In the genomic region with DNA sequence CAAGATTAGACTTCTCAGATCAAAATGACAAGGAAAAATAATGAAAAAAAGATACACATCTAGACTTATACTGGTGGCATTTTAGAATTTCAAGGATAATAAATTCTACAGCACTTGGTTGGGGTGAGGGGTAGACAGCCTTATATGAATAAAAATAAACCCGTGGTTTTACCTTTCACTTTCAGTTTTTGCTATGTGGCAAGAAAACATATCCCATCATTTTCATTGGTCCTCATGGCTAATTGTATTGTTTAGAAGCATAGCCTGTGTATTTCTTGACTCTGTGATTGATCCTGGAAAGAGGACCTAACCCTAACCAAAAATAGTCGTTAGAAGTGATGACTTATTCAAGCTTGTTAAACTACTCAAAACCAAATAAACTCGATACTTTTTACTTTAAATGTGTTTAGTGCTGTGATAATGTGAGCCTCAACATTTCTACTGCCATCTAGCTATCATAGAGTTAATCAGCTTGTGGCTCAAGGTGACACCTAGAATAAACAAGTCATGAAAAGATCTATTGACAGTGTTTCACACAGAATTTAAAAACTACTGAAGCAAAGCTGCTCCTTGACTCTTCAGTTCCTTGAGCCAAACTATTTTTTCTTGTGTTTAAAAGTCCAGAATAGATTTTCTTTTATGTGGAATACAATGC, we compare ENCODE assay signal across 18 cellular contexts.
DNase-seq lines count a peak whose midpoint lies in the region; ATAC-seq, FAIRE-seq and TF ChIP-seq lines count a peak whose summit lies in the region.
"Had no signal": no experiment of that assay in that cellular context is flagged by ENCODE, and none has a peak within 500 bp of the region (broad histone marks: within the 10 kb centered on the region; RNA-seq: fewer than 3 reads in every experiment).

No MANE protein-coding gene starts in this region.

- peak overlapping the region; percentile 60; the same call in 1 of the 2 replicates for H2AFZ ChIP-seq in OCI-LY3 (ENCODE audit: low read depth, low read length)
- no peak overlapping the region for H2AFZ ChIP-seq in endothelial cell of umbilical vein (ENCODE audit: low read depth, low read length)

- CTCF ChIA-PET in endothelial cell of umbilical vein (lab: Charles Lee), result no interaction called here

- H3K9me1 ChIP-seq in endothelial cell of umbilical vein (replicated peaks; ENCODE audit: control insufficient read depth, extremely low read depth, insufficient read depth, low read length), result no peaks in the 10 kb centered on the region

- in situ Hi-C loops in HAP-1 (cut with MboI; ENCODE audit: low sequenced_read_pairs), result no loop called here

- H3K79me2 ChIP-seq in OCI-LY3 (ENCODE audit: low read length) (no peaks in the 10 kb centered on the region), endothelial cell of umbilical vein (ENCODE audit: control insufficient read depth, insufficient read depth, low read length) (no peaks in the 10 kb centered on the region)

- dilution Hi-C loops in endothelial cell of umbilical vein (cut with MboI; ENCODE audit: extremely low pct_ligation_motif_present, low sequenced_read_pairs), result no loop called here

- BruUV-seq in endothelial cell of umbilical vein (replicated peaks; lab: Mats Ljungman, UMichigan), result no TSS peak

- H4K20me1 ChIP-seq in OCI-LY3 (ENCODE audit: insufficient read depth, low read length) (no peaks in the 10 kb centered on the region), endothelial cell of umbilical vein (replicated peaks; ENCODE audit: control insufficient read depth, extremely low read depth, insufficient read depth, low read length) (no peaks in the 10 kb centered on the region)

- H3K27me3 ChIP-seq in OCI-LY3 (ENCODE audit: low read depth, low read length), result no peaks in the 10 kb centered on the region
- no peaks in the 10 kb centered on the region for H3K27me3 ChIP-seq in endothelial cell of umbilical vein (ENCODE audit: control insufficient read depth in 2 of 2, insufficient read depth in 2 of 2, low read length in 2 of 2)
- no peaks in the 10 kb centered on the region for H3K27me3 ChIP-seq in HAP-1 (ENCODE audit: low read depth)
- H3K27me3 ChIP-seq: cardiac muscle cell, vagina had no signal

- TF ChIP-seq CTCF in OCI-LY3 (IDR thresholded peaks at IDR 0.05; ENCODE audit: low read depth, low read length) (peak; percentile 43), endothelial cell of umbilical vein (IDR thresholded peaks at IDR 0.05; ENCODE audit: extremely low read depth in 1 of 2, insufficient read depth in 1 of 2, low read depth in 1 of 2, low read length in 2 of 2) (no peak)

- H3K4me2 ChIP-seq in OCI-LY3 (ENCODE audit: low read length) (peak overlapping the region; percentile 53), endothelial cell of umbilical vein (ENCODE audit: insufficient read depth, low read length) (peak overlapping the region; percentile 24)

- H3K4me1 ChIP-seq in OCI-LY3 (ENCODE audit: low read length) (no peaks in the 10 kb centered on the region), endothelial cell of umbilical vein (ENCODE audit: control insufficient read depth, extremely low read depth, insufficient read depth, low read length) (no peaks in the 10 kb centered on the region), HAP-1 (no peaks in the 10 kb centered on the region)
- H3K4me1 ChIP-seq: vagina had no signal

- H3K9me3 ChIP-seq in OCI-LY3 (ENCODE audit: insufficient read depth, low read length), result peaks cover 5% of the 10 kb centered on the region; the same call in 1 of the 2 replicates
- H3K9me3 ChIP-seq in endothelial cell of umbilical vein (replicated peaks; ENCODE audit: control insufficient read depth, insufficient read depth, low read length), result no peaks in the 10 kb centered on the region
- H3K9me3 ChIP-seq in HAP-1, result no peaks in the 10 kb centered on the region
- H3K9me3 ChIP-seq: vagina had no signal

- H3K9ac ChIP-seq in OCI-LY3 (ENCODE audit: low read length) (no peak overlapping the region; the same call in 1 of the 2 replicates), endothelial cell of umbilical vein (replicated peaks; ENCODE audit: extremely low read depth, insufficient read depth, low read length) (no peak overlapping the region)

- no peak for TF ChIP-seq POLR2A in endothelial cell of umbilical vein (IDR thresholded peaks at IDR 0.05; ENCODE audit: low read depth, low read length)

- no peak for FAIRE-seq in endothelial cell of umbilical vein (lab: Jason Lieb, UNC)

- no peaks in the 10 kb centered on the region for H3K36me3 ChIP-seq in OCI-LY3 (replicated peaks; ENCODE audit: low read depth, low read length)
- H3K36me3 ChIP-seq in endothelial cell of umbilical vein (ENCODE audit: control insufficient read depth in 2 of 2, extremely low read depth in 1 of 2, insufficient read depth in 2 of 2, low read length in 2 of 2), result no peaks in the 10 kb centered on the region
- no peaks in the 10 kb centered on the region for H3K36me3 ChIP-seq in HAP-1 (replicated peaks)
- H3K36me3 ChIP-seq: cardiac muscle cell, vagina had no signal

- POLR2A ChIA-PET in endothelial cell of umbilical vein (lab: Charles Lee), result no interaction called here

- H3K27ac ChIP-seq in OCI-LY3 (ENCODE audit: low read length), result no peak overlapping the region
- no peak overlapping the region for H3K27ac ChIP-seq in endothelial cell of umbilical vein (ENCODE audit: insufficient read depth, low read depth, low read length)
- H3K27ac ChIP-seq: cardiac muscle cell, vagina had no signal

- H3K4me3 ChIP-seq in OCI-LY3 (ENCODE audit: low read length) (peak overlapping the region; percentile 65), endothelial cell of umbilical vein (replicated peaks in 1 of 3; ENCODE audit: insufficient read depth in 1 of 3, low read depth in 1 of 3, low read length in 3 of 3) (peak overlapping the region in 1 of 3 experiments; percentile 14), HAP-1 (no peak overlapping the region)
- H3K4me3 ChIP-seq: cardiac muscle cell had no signal

- intact Hi-C loops in endothelial cell of umbilical vein (cut with micrococcal nuclease) (no loop called here), Right ventricle myocardium inferior (cut with DNase I) (no loop called here)

- peak; percentile 18 for DNase-seq in A172 (ENCODE audit: low spot score)
- no peak for DNase-seq in endothelial cell of umbilical vein (ENCODE audit: low read depth, low spot score)
- DNase-seq in HAP-1 (ENCODE audit: low spot score in 2 of 2), result no peak
- no peak for DNase-seq in Right ventricle myocardium inferior (ENCODE audit: missing footprints)
- no peak for DNase-seq in stimulated activated CD4-positive, alpha-beta T cell treated with anti-CD3 and anti-CD28 coated beads, Interleukin-4, amount 100 ng/mL, for 4 hours
- DNase-seq: activated B cell treated with CpG ODN at 0.5 μM for 24 hours; activated naive CD4-positive, alpha-beta T cell treated with anti-CD3 and anti-CD28 coated beads, Interleukin-2, amount 50 U/mL, for 16 hours; H9; Kasumi-1; midbrain; NCI-H2081; stimulated activated naive B cell treated with anti-CD40 and anti-IgM and Interleukin-4, amounts not matched to agents 10 μg/mL and 1 μg/mL and 100 μg/mL, for 72 hours had no signal

- peak; percentile 48 for ATAC-seq in HG02885 (IDR thresholded peaks at IDR 0.05; ENCODE audit: poor library complexity, unreplicated experiment)
- no peak for ATAC-seq in HG03354 (IDR thresholded peaks at IDR 0.05; ENCODE audit: poor library complexity, severe bottlenecking, unreplicated experiment)
- ATAC-seq in Right ventricle myocardium inferior, result no peak
- ATAC-seq: sciatic nerve; stimulated activated naive B cell treated with anti-CD40 and anti-IgM and Interleukin-4, amounts not matched to agents 10 μg/mL and 1 μg/mL and 100 μg/mL, for 72 hours had no signal

TF ChIP-seq in endothelial cell of umbilical vein, 7 proteins besides CTCF, POLR2A, EP300 and RAD21:
- TF ChIP-seq POLR2AphosphoS5 (IDR thresholded peaks at IDR 0.05; ENCODE audit: insufficient read depth, low read depth, low read length), result no peak
- no peak for TF ChIP-seq JUN (IDR thresholded peaks at IDR 0.05; ENCODE audit: borderline replicate concordance, insufficient read depth, insufficient read length, low read depth)
- TF ChIP-seq GATA2 (IDR thresholded peaks at IDR 0.05; ENCODE audit: insufficient read depth, insufficient read length, low read depth, low read length), result no peak
- TF ChIP-seq FOS (IDR thresholded peaks at IDR 0.05; ENCODE audit: borderline replicate concordance, insufficient read depth, low read length), result no peak
- no peak for TF ChIP-seq EZH2 (IDR thresholded peaks at IDR 0.05; ENCODE audit: borderline replicate concordance, low read depth, low read length, severe bottlenecking)
- TF ChIP-seq, protein P1, sequence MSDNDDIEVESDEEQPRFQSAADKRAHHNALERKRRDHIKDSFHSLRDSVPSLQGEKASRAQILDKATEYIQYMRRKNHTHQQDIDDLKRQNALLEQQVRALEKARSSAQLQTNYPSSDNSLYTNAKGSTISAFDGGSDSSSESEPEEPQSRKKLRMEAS (IDR thresholded peaks at IDR 0.05; ENCODE audit: insufficient read depth, insufficient read length), result no peak
